In the genomic region with DNA sequence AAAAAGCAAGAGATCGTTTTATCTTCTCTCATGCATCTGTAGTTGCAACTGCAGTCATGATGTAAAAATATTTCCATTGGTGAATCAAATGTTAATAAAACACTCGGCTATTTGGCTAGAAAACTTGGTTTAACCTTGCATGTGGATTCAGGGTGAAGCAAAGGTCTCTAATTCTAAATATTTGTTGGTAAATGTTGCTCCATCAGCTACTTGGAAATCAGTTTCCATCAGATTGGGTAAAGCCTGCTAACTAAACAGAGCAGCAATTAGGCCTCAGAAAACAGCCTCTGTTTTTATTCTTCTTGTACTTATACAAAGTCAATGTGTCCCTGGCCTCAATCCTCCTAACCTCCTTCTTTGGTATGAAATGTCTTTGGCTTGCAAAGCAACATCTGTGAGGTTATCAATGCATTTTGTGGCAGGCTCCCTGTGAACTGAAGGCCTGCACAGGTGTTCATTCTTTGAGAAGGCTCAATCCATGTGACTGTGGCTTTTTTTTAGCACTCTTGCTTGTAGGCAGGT, we compare ENCODE assay signal across 25 cellular contexts.
"Had no signal": no experiment of that assay in that cellular context is flagged by ENCODE, and none has a peak within 500 bp of the region (broad histone marks: within the 10 kb centered on the region; RNA-seq: fewer than 3 reads in every experiment).

No MANE protein-coding gene starts in this region.

- DNase-seq: activated CD4-positive, alpha-beta memory T cell treated with anti-CD3 and anti-CD28 coated beads, Interleukin-2, amount 10 ng/mL, durations not matched to agents 7 days and 5 days; activated CD4-positive, alpha-beta T cell treated with anti-CD3 and anti-CD28 coated beads, Interleukin-2, amount 10 ng/mL, durations not matched to agents 7 days and 5 days; activated CD4-positive, CD25-positive, alpha-beta regulatory T cell treated with anti-CD3 and anti-CD28 coated beads, Interleukin-2, amount 50 U/mL, for 72 hours; activated CD8-positive, alpha-beta memory T cell treated with anti-CD3 and anti-CD28 coated beads, Interleukin-2, amount 50 U/mL, for 48 hours; activated gamma-delta T cell treated with Interleukin-2 at 50 U/mL for 16 hours; activated naive CD4-positive, alpha-beta T cell treated with anti-CD3 and anti-CD28 coated beads, Interleukin-2, amount 50 U/mL, for 16 hours; activated T-cell treated with anti-CD3 and anti-CD28 coated beads, Interleukin-2, amount 50 U/mL, for 24 hours; amniotic stem cell; caudate nucleus; foreskin keratinocyte; left ventricle myocardium inferior; stimulated activated CD4-positive, alpha-beta T cell treated with anti-CD3 and anti-CD28 coated beads, Interleukin-15, amount 100 ng/mL, for 24 hours; stimulated activated CD4-positive, alpha-beta T cell treated with anti-CD3 and anti-CD28 coated beads, Interleukin-2, amount 100 ng/mL, for 24 hours; stimulated activated naive B cell treated with anti-CD40 and anti-IgM and Interleukin-4, amounts not matched to agents 10 μg/mL and 1 μg/mL and 100 μg/mL, for 72 hours; T-helper 17 cell; thyroid gland; upper lobe of right lung had no signal

- H3K79me2 ChIP-seq: parathyroid adenoma had no signal

- H3K36me3 ChIP-seq: esophagus muscularis mucosa, left ventricle myocardium inferior, right atrium auricular region, stomach, thyroid gland, upper lobe of right lung had no signal

- H3K27ac Mint-ChIP-seq: activated CD4-positive, alpha-beta memory T cell treated with anti-CD3 and anti-CD28 coated beads, Interleukin-2, amount 10 ng/mL, durations not matched to agents 7 days and 5 days; activated CD4-positive, alpha-beta T cell treated with anti-CD3 and anti-CD28 coated beads, Interleukin-2, amount 10 ng/mL, durations not matched to agents 7 days and 5 days; activated T-cell treated with anti-CD3 and anti-CD28 coated beads, Interleukin-2, amount 50 U/mL, for 24 hours; activated T-helper 17 cell treated with anti-CD3 and anti-CD28 coated beads, Interleukin-2, amount 50 U/mL, for 72 hours; nephron; stimulated activated naive B cell treated with anti-CD40 and anti-IgM and Interleukin-4, amounts not matched to agents 10 μg/mL and 1 μg/mL and 100 μg/mL, for 72 hours; T-helper 17 cell had no signal

- H3K4me1 Mint-ChIP-seq: activated CD4-positive, alpha-beta memory T cell treated with anti-CD3 and anti-CD28 coated beads, Interleukin-2, amount 10 ng/mL, durations not matched to agents 7 days and 5 days; activated CD4-positive, alpha-beta T cell treated with anti-CD3 and anti-CD28 coated beads, Interleukin-2, amount 10 ng/mL, durations not matched to agents 7 days and 5 days; activated T-helper 17 cell treated with anti-CD3 and anti-CD28 coated beads, Interleukin-2, amount 50 U/mL, for 72 hours; stimulated activated naive B cell treated with anti-CD40 and anti-IgM and Interleukin-4, amounts not matched to agents 10 μg/mL and 1 μg/mL and 100 μg/mL, for 72 hours; T-helper 17 cell had no signal

- FAIRE-seq: astrocyte, islet of Langerhans had no signal

- H3K4me3 ChIP-seq: esophagus muscularis mucosa, left ventricle myocardium inferior, right atrium auricular region, stomach, thyroid gland, upper lobe of right lung had no signal

- H3K9ac ChIP-seq: parathyroid adenoma had no signal

- H3K27me3 Mint-ChIP-seq: activated CD4-positive, alpha-beta memory T cell treated with anti-CD3 and anti-CD28 coated beads, Interleukin-2, amount 10 ng/mL, durations not matched to agents 7 days and 5 days; activated T-cell treated with anti-CD3 and anti-CD28 coated beads, Interleukin-2, amount 50 U/mL, for 24 hours; stimulated activated naive B cell treated with anti-CD40 and anti-IgM and Interleukin-4, amounts not matched to agents 10 μg/mL and 1 μg/mL and 100 μg/mL, for 72 hours had no signal

- H3K36me3 Mint-ChIP-seq: stimulated activated naive B cell treated with anti-CD40 and anti-IgM and Interleukin-4, amounts not matched to agents 10 μg/mL and 1 μg/mL and 100 μg/mL, for 72 hours had no signal

- ATAC-seq: activated T-helper 17 cell treated with anti-CD3 and anti-CD28 coated beads, Interleukin-2, amount 50 U/mL, for 72 hours; foreskin keratinocyte; stimulated activated naive B cell treated with anti-CD40 and anti-IgM and Interleukin-4, amounts not matched to agents 10 μg/mL and 1 μg/mL and 100 μg/mL, for 72 hours; T-helper 17 cell; upper lobe of right lung had no signal

- H3K9me3 Mint-ChIP-seq: activated CD4-positive, alpha-beta T cell treated with anti-CD3 and anti-CD28 coated beads, Interleukin-2, amount 10 ng/mL, durations not matched to agents 7 days and 5 days; activated T-cell treated with anti-CD3 and anti-CD28 coated beads, Interleukin-2, amount 50 U/mL, for 24 hours; activated T-helper 17 cell treated with anti-CD3 and anti-CD28 coated beads, Interleukin-2, amount 50 U/mL, for 72 hours; nephron had no signal

- H3K27me3 ChIP-seq: esophagus muscularis mucosa, foreskin keratinocyte, right atrium auricular region, stomach, thyroid gland, upper lobe of right lung had no signal

- H3K27ac ChIP-seq: esophagus muscularis mucosa, foreskin keratinocyte, left ventricle myocardium inferior, parathyroid adenoma, right atrium auricular region, thyroid gland, upper lobe of right lung had no signal

- H3K9me3 ChIP-seq: esophagus muscularis mucosa, left ventricle myocardium inferior, right atrium auricular region, stomach, thyroid gland, upper lobe of right lung had no signal

- H3K4me1 ChIP-seq: esophagus muscularis mucosa, foreskin keratinocyte, left ventricle myocardium inferior, parathyroid adenoma, right atrium auricular region, thyroid gland, upper lobe of right lung had no signal

- H3K4me3 Mint-ChIP-seq: activated CD4-positive, alpha-beta memory T cell treated with anti-CD3 and anti-CD28 coated beads, Interleukin-2, amount 10 ng/mL, durations not matched to agents 7 days and 5 days; activated CD4-positive, alpha-beta T cell treated with anti-CD3 and anti-CD28 coated beads, Interleukin-2, amount 10 ng/mL, durations not matched to agents 7 days and 5 days; activated T-cell treated with anti-CD3 and anti-CD28 coated beads, Interleukin-2, amount 50 U/mL, for 24 hours; activated T-helper 17 cell treated with anti-CD3 and anti-CD28 coated beads, Interleukin-2, amount 50 U/mL, for 72 hours; nephron; stimulated activated naive B cell treated with anti-CD40 and anti-IgM and Interleukin-4, amounts not matched to agents 10 μg/mL and 1 μg/mL and 100 μg/mL, for 72 hours; T-helper 17 cell had no signal

- H2AFZ ChIP-seq: parathyroid adenoma had no signal
